In the genomic region with DNA sequence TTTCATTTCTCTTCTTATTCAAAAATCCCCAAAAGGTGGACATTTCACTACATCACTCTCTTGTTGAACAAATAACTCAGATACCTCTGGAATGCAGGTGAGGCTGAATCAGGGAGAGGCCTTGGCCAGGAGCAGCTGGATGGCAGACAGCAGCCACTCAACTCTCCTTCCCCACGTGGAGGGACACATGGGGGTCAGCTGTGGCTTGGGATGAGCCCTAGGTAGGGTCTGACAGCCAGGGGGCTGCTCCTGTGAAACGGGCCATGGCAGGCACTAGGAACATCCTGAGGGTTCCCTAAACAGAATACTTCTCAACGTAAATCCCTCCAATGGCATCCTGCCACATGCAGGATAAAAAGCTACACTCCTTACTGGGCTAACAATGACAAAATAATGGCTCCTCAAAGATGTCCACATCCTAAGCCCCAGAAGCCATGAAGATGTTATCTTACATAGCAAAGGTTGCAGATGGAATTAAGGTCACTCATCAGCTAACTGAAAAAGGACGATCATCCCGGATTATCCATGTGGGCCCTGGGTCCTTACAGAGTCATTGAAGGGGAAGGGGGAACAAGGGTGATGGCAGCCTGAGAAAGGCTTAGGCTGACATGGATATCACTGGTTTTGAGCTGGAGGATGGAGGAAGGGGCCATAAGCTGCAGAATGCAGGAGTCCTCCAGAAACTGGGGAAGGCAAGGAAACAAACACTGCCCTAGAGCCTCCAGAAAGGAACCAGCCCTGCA, we compare ENCODE assay signal across 18 cellular contexts. TPM values are rescaled to one million over a fixed set of nuclear protein-coding genes. Genes with fewer than 3 reads are reported as not detected.
DNase-seq lines count a peak whose midpoint lies in the region; TF ChIP-seq lines count a peak whose summit lies in the region.
"Had no signal": no experiment of that assay in that cellular context is flagged by ENCODE, and none has a peak within 500 bp of the region (broad histone marks: within the 10 kb centered on the region; RNA-seq: fewer than 3 reads in every experiment).

No MANE protein-coding gene starts in this region.

- no peaks in the 10 kb centered on the region for H3K27me3 ChIP-seq in neuronal stem cell (ENCODE audit: control insufficient read depth in 3 of 3, insufficient read depth in 3 of 3, low read depth in 1 of 3, low read length in 3 of 3)
- no peaks in the 10 kb centered on the region for H3K27me3 ChIP-seq in BE2C
- H3K27me3 ChIP-seq: BLaER1 treated with 17β-estradiol and CSF1 and Interleukin-3, amounts not matched to agents 10 nM and 100 nM had no signal

- H3K4ac ChIP-seq in neuronal stem cell (ENCODE audit: low read length), result no peak overlapping the region

- no peak overlapping the region for H3K4me3 ChIP-seq in neuronal stem cell (ENCODE audit: low read length in 2 of 2)
- H3K4me3 ChIP-seq in BE2C (ENCODE audit: low read depth, low read length), result no peak overlapping the region
- H3K4me3 ChIP-seq: BLaER1 treated with 17β-estradiol and CSF1 and Interleukin-3, amounts not matched to agents 10 nM and 100 nM; GM12878; GM23338 had no signal

- H3K9me3 ChIP-seq in neuronal stem cell (replicated peaks in 1 of 2; ENCODE audit: control insufficient read depth in 2 of 2, insufficient read depth in 1 of 2, low read depth in 1 of 2, low read length in 2 of 2), result peaks cover 2 to 5% of the 10 kb centered on the region in 2 donors
- no peaks in the 10 kb centered on the region for H3K9me3 ChIP-seq in BE2C

- H3K36me3 ChIP-seq in neuronal stem cell (replicated peaks in 1 of 2; ENCODE audit: control insufficient read depth in 2 of 2, insufficient read depth in 2 of 2, low read length in 2 of 2) (no peaks in the 10 kb centered on the region), BE2C (no peaks in the 10 kb centered on the region)
- H3K36me3 ChIP-seq: BLaER1 treated with 17β-estradiol and CSF1 and Interleukin-3, amounts not matched to agents 10 nM and 100 nM had no signal

- no peak overlapping the region for H4K91ac ChIP-seq in neuronal stem cell (ENCODE audit: low read depth, low read length, poor library complexity)

- DNase-seq in NCI-H524 (lab: John Stamatoyannopoulos, UW) (peak; percentile 16 to 34), NCI-H524 treated with DMSO at 0.1 percent for 48 hours (lab: John Stamatoyannopoulos, UW) (no peak), ecto neural progenitor cell (ENCODE audit: low spot score) (peak; percentile 21), neuronal stem cell (ENCODE audit: low spot score) (no peak), BE2C (no peak), foreskin melanocyte (no peak)
- DNase-seq in stimulated activated CD4-positive, alpha-beta T cell treated with anti-CD3 and anti-CD28 coated beads, Interleukin-4, amount 100 ng/mL, for 4 hours, result no peak
- DNase-seq: CD4-positive, alpha-beta T cell; CD8-positive, alpha-beta memory T cell; DMS 273 treated with DMSO at 0.1 percent for 48 hours; DMS79; EL; GDM1; H9 had no signal

- no peak overlapping the region for H2BK12ac ChIP-seq in neuronal stem cell (ENCODE audit: low read length)

- no peak overlapping the region for H2BK5ac ChIP-seq in neuronal stem cell (ENCODE audit: low read length)

- H3K4me1 ChIP-seq in neuronal stem cell (ENCODE audit: control insufficient read depth in 2 of 2, insufficient read depth in 1 of 2, low read depth in 1 of 2, low read length in 2 of 2) (peaks cover 0 to 8% of the 10 kb centered on the region in 2 donors), BE2C (no peaks in the 10 kb centered on the region)
- H3K4me1 ChIP-seq: BLaER1 treated with 17β-estradiol and CSF1 and Interleukin-3, amounts not matched to agents 10 nM and 100 nM had no signal

- H4K8ac ChIP-seq in neuronal stem cell (ENCODE audit: low read depth, low read length), result no peak overlapping the region

- H3K9ac ChIP-seq in neuronal stem cell (ENCODE audit: low read depth, low read length, poor library complexity), result no peak overlapping the region
- H3K9ac ChIP-seq: BLaER1 treated with 17β-estradiol and CSF1 and Interleukin-3, amounts not matched to agents 10 nM and 100 nM had no signal

- H3K79me1 ChIP-seq in neuronal stem cell (ENCODE audit: low read depth, low read length), result peaks cover 3% of the 10 kb centered on the region

- no peak overlapping the region for H3K27ac ChIP-seq in neuronal stem cell (replicated peaks; ENCODE audit: low read length)
- H3K27ac ChIP-seq: 22Rv1; BLaER1 treated with 17β-estradiol and CSF1 and Interleukin-3, amounts not matched to agents 10 nM and 100 nM had no signal

- WGBS in neuronal stem cell (ENCODE audit: extremely low coverage in 2 of 2, insufficient read length in 2 of 2, insufficient replicate concordance in 1 of 2), 2 donors, result no CpG with 5 or more reads among the region's 5 CpGs

- H3K4me2 ChIP-seq in neuronal stem cell (ENCODE audit: insufficient read depth, low read length, poor library complexity, severe bottlenecking), result no peak overlapping the region
- H3K4me2 ChIP-seq: BLaER1 treated with 17β-estradiol and CSF1 and Interleukin-3, amounts not matched to agents 10 nM and 100 nM; GM23338 had no signal

- TF ChIP-seq CTCF in BE2C (IDR thresholded peaks at IDR 0.05; ENCODE audit: low read depth, low read length), result no peak

- no peak overlapping the region for H2AK5ac ChIP-seq in neuronal stem cell (ENCODE audit: low read depth, low read length)

- H3K18ac ChIP-seq in neuronal stem cell (ENCODE audit: low read length), result peak overlapping the region; percentile 6

- H2BK15ac ChIP-seq in neuronal stem cell (ENCODE audit: low read length), result no peak overlapping the region

- H3K23ac ChIP-seq in neuronal stem cell (ENCODE audit: low read depth, low read length, poor library complexity), result no peak overlapping the region

- H2AFZ ChIP-seq in neuronal stem cell (ENCODE audit: low read length), result no peak overlapping the region
- H2AFZ ChIP-seq: GM23338 had no signal

- H3K14ac ChIP-seq in neuronal stem cell (ENCODE audit: low read length), result no peak overlapping the region

- H2BK120ac ChIP-seq in neuronal stem cell (ENCODE audit: low read depth, low read length), result no peak overlapping the region

RNA-seq across cellular contexts. Expression of gene S1PR3, which starts 31.4 kb away (rescaled TPM):
- 11.1 TPM for polyA plus RNA-seq in neuronal stem cell (2013, experiment 1 of 2)
- 11.3 TPM for polyA plus RNA-seq in neuronal stem cell (2013, experiment 2 of 2)
- 2.5 TPM for polyA plus RNA-seq in BE2C (2012; ENCODE audit: insufficient read depth, insufficient read length, low read depth)
- polyA plus RNA-seq: CD8-positive, alpha-beta memory T cell had no signal

Comparison
In these comparisons a context has a peak if more than half of its experiments do, and no peak if none do; other contexts are left out.
1. DNase-seq: peak in NCI-H524 (2 of 2) and ecto neural progenitor cell (single experiment); none in NCI-H524 treated with DMSO at 0.1 percent for 48 hours (single experiment), neuronal stem cell (single experiment), BE2C (single experiment), stimulated activated CD4-positive, alpha-beta T cell treated with anti-CD3 and anti-CD28 coated beads, Interleukin-4, amount 100 ng/mL, for 4 hours (0 of 2) and foreskin melanocyte (single experiment).